Comparison of ENCODE assay signal across 8 cellular contexts in genomic region chr21:33383056-33383888, GRCh38. TPM values are rescaled to one million over a fixed set of nuclear protein-coding genes. Genes with fewer than 3 reads are reported as not detected.
DNase-seq lines count a peak whose midpoint lies in the region; ATAC-seq and TF ChIP-seq lines count a peak whose summit lies in the region.

No MANE protein-coding gene starts in this region.

- H3K9me3 Mint-ChIP-seq in Caco-2 (ENCODE audit: unreplicated experiment) = no peaks in the 10 kb centered on the region
- H3K9me3 Mint-ChIP-seq in dendritic cell treated with granulocyte-macrophage colony-stimulating factor and Interleukin-4, amounts not matched to agents 40 ng/mL and 50 ng/mL, for 4 days = no peaks in the 10 kb centered on the region

- DNase-seq in Caco-2 (peak; percentile 53 to 78), putamen (ENCODE audit: low spot score) (no peak)
- DNase-seq in activated CD4-positive, CD25-positive, alpha-beta regulatory T cell (lab: John Stamatoyannopoulos, UW) = peak in 3 of 4 experiments; percentile 24 to 47 (median 43)
- peak; percentile 18 to 58 (median 35) for DNase-seq in stimulated activated naive CD4-positive, alpha-beta T cell (lab: John Stamatoyannopoulos, UW)

- no peaks in the 10 kb centered on the region for H3K36me3 Mint-ChIP-seq in Caco-2 (ENCODE audit: insufficient read depth, unreplicated experiment)
- H3K36me3 Mint-ChIP-seq in dendritic cell treated with granulocyte-macrophage colony-stimulating factor and Interleukin-4, amounts not matched to agents 40 ng/mL and 50 ng/mL, for 4 days (ENCODE audit: low read depth) = no peaks in the 10 kb centered on the region

- POLR2A ChIA-PET in Caco-2 (lab: Charles Lee) = interaction anchor here (0.6 kb wide), 1 partner anchor 572 kb away, joined by 3 read pairs; no protein-coding TSS in a partner anchor

- no peaks in the 10 kb centered on the region for H3K27me3 Mint-ChIP-seq in Caco-2 (ENCODE audit: insufficient read depth, unreplicated experiment)
- no peaks in the 10 kb centered on the region for H3K27me3 Mint-ChIP-seq in dendritic cell treated with granulocyte-macrophage colony-stimulating factor and Interleukin-4, amounts not matched to agents 40 ng/mL and 50 ng/mL, for 4 days

- H3K36me3 ChIP-seq in Caco-2 (ENCODE audit: control insufficient read depth, insufficient read depth, low read length) (no peaks in the 10 kb centered on the region), mucosa of stomach (ENCODE audit: control insufficient read depth, insufficient read depth, low read length) (no peaks in the 10 kb centered on the region)

- CTCF ChIA-PET in Caco-2 (lab: Charles Lee) = interaction anchor here (0.7 kb wide), 1 partner anchor 22 kb away, joined by 3 read pairs; no protein-coding TSS in a partner anchor

- H3K4me1 Mint-ChIP-seq in Caco-2 (ENCODE audit: low read depth, unreplicated experiment) = no peaks in the 10 kb centered on the region
- peaks cover 68% of the 10 kb centered on the region for H3K4me1 Mint-ChIP-seq in dendritic cell treated with granulocyte-macrophage colony-stimulating factor and Interleukin-4, amounts not matched to agents 40 ng/mL and 50 ng/mL, for 4 days (ENCODE audit: low read depth)

- BruUV-seq in Caco-2 (replicated peaks; lab: Mats Ljungman, UMichigan) = no TSS peak

- H3K9me3 ChIP-seq in Caco-2 = no peaks in the 10 kb centered on the region
- H3K9me3 ChIP-seq in mucosa of stomach (ENCODE audit: control insufficient read depth, low read length) = no peaks in the 10 kb centered on the region

- TF ChIP-seq EP300 in Ishikawa (IDR thresholded peaks at IDR 0.05; ENCODE audit: borderline replicate concordance) = no peak

- peaks cover 29% of the 10 kb centered on the region for H3K4me1 ChIP-seq in Caco-2
- H3K4me1 ChIP-seq in mucosa of stomach (ENCODE audit: control insufficient read depth, insufficient read depth, low read length) = peaks cover 37% of the 10 kb centered on the region

- peak overlapping the region; percentile 31 for H3K4me3 ChIP-seq in Caco-2 (ENCODE audit: low read depth, low read length)
- H3K4me3 ChIP-seq in mucosa of stomach (ENCODE audit: low read length) = no peak overlapping the region

- no peak for TF ChIP-seq CTCF in Caco-2 (IDR thresholded peaks at IDR 0.05; ENCODE audit: insufficient read depth in 1 of 2, low read depth in 1 of 2, low read length in 1 of 2, severe bottlenecking in 1 of 2, unreplicated experiment in 1 of 2)

- peak overlapping the region; percentile 70 for H3K9ac ChIP-seq in mucosa of stomach (ENCODE audit: low read length)

- peak; percentile 73 for ATAC-seq in GM21528 (IDR thresholded peaks at IDR 0.05; ENCODE audit: low FRiP score, unreplicated experiment)

- H3K27ac Mint-ChIP-seq in Caco-2 (ENCODE audit: unreplicated experiment) = peak overlapping the region; percentile 17
- H3K27ac Mint-ChIP-seq in dendritic cell treated with granulocyte-macrophage colony-stimulating factor and Interleukin-4, amounts not matched to agents 40 ng/mL and 50 ng/mL, for 4 days = peak overlapping the region; percentile 95

- intact Hi-C loops in Caco-2 (cut with micrococcal nuclease; ENCODE audit: unreplicated experiment) = no loop called here
- intact Hi-C loops in dendritic cell treated with granulocyte-macrophage colony-stimulating factor and Interleukin-4, amounts not matched to agents 40 ng/mL and 50 ng/mL, for 4 days (cut with micrococcal nuclease) = no loop called here

- H3K4me3 Mint-ChIP-seq in Caco-2 (ENCODE audit: unreplicated experiment) = peak overlapping the region; percentile 59
- H3K4me3 Mint-ChIP-seq in dendritic cell treated with granulocyte-macrophage colony-stimulating factor and Interleukin-4, amounts not matched to agents 40 ng/mL and 50 ng/mL, for 4 days = peak overlapping the region; percentile 47

- no peak for TF ChIP-seq RAD21 in Ishikawa (IDR thresholded peaks at IDR 0.05; ENCODE audit: low read depth)

- no peaks in the 10 kb centered on the region for H3K27me3 ChIP-seq in Caco-2 (replicated peaks; ENCODE audit: control insufficient read depth, insufficient read depth, low read length)
- no peaks in the 10 kb centered on the region for H3K27me3 ChIP-seq in mucosa of stomach (ENCODE audit: control insufficient read depth, insufficient read depth, low read length)

TF ChIP-seq in Ishikawa, 13 proteins besides CTCF, POLR2A, EP300 and RAD21:
- TF ChIP-seq TAF1 (IDR thresholded peaks at IDR 0.05; ENCODE audit: low read depth) (no peak), USF1 (IDR thresholded peaks at IDR 0.05) (peak; percentile 63)
TF ChIP-seq in Ishikawa: peak in this region for 1.

RNA-seq across cellular contexts. Expression of gene IFNGR2, which starts 19.9 kb away (rescaled TPM):
- total RNA-seq in Caco-2 (2022) = 47.0 and 56.9 TPM in 2 replicates

RNA-seq across cellular contexts. Expression of gene IFNAR1, which starts 58.5 kb away (rescaled TPM):
- total RNA-seq in Caco-2 (2022) = 19.7 and 20.4 TPM in 2 replicates
